9 cellular contexts compared by ENCODE assay signal in genomic region chr2:158179660-158180059, GRCh38.
DNase-seq lines count a peak whose midpoint lies in the region; ATAC-seq and FAIRE-seq lines count a peak whose summit lies in the region.
"Had no signal": no experiment of that assay in that cellular context is flagged by ENCODE, and none has a peak within 500 bp of the region (broad histone marks: within the 10 kb centered on the region; RNA-seq: fewer than 3 reads in every experiment).

No MANE protein-coding gene starts in this region.

- no peak overlapping the region for H3K4me3 Mint-ChIP-seq in activated naive CD4-positive, alpha-beta T cell treated with anti-CD3 and anti-CD28 coated beads, Interleukin-2, amount 10 ng/mL, durations not matched to agents 7 days and 5 days

- H3K4me3 ChIP-seq in adipocyte (ENCODE audit: low read length), result no peak overlapping the region
- H3K4me3 ChIP-seq: SJCRH30 had no signal

- peak; percentile 75 for FAIRE-seq in G401.6 (lab: Jason Lieb, UNC)

- peaks cover 19% of the 10 kb centered on the region for H3K27me3 ChIP-seq in adipocyte (replicated peaks; ENCODE audit: control insufficient read depth, insufficient read depth, low read length)
- H3K27me3 ChIP-seq: SJCRH30 had no signal

- peak; percentile 54 for ATAC-seq in HG03520 (IDR thresholded peaks at IDR 0.05; ENCODE audit: unreplicated experiment)
- ATAC-seq in HG02678 (IDR thresholded peaks at IDR 0.05; ENCODE audit: unreplicated experiment), result no peak

- no peak overlapping the region for H3K9ac ChIP-seq in adipocyte (ENCODE audit: low read length)

- no peaks in the 10 kb centered on the region for H3K36me3 ChIP-seq in adipocyte (ENCODE audit: control insufficient read depth, insufficient read depth, low read length, severe bottlenecking)
- H3K36me3 ChIP-seq: SJCRH30 had no signal

- no peaks in the 10 kb centered on the region for H3K4me1 ChIP-seq in adipocyte (ENCODE audit: control insufficient read depth, insufficient read depth, low read length)

- peaks cover 20% of the 10 kb centered on the region for H3K27me3 Mint-ChIP-seq in activated naive CD4-positive, alpha-beta T cell treated with anti-CD3 and anti-CD28 coated beads, Interleukin-2, amount 10 ng/mL, durations not matched to agents 7 days and 5 days

- no peaks in the 10 kb centered on the region for H3K9me3 Mint-ChIP-seq in activated naive CD4-positive, alpha-beta T cell treated with anti-CD3 and anti-CD28 coated beads, Interleukin-2, amount 10 ng/mL, durations not matched to agents 7 days and 5 days

- DNase-seq in adipocyte (ENCODE audit: low read depth) (peak; percentile 53), myocyte (ENCODE audit: low read depth) (peak; percentile 22)
- no peak for DNase-seq in activated naive CD4-positive, alpha-beta T cell treated with anti-CD3 and anti-CD28 coated beads, Interleukin-2, amount 10 ng/mL, durations not matched to agents 7 days and 5 days
- no peak for DNase-seq in effector CD8-positive, alpha-beta T cell (lab: John Stamatoyannopoulos, UW)
- DNase-seq in activated CD8-positive, alpha-beta memory T cell treated with anti-CD3 and anti-CD28 coated beads for 24 hours, result no peak

- H3K9me3 ChIP-seq in adipocyte (ENCODE audit: control insufficient read depth, low read length), result no peaks in the 10 kb centered on the region
- H3K9me3 ChIP-seq: SJCRH30 had no signal

- no peak overlapping the region for H3K27ac Mint-ChIP-seq in activated naive CD4-positive, alpha-beta T cell treated with anti-CD3 and anti-CD28 coated beads, Interleukin-2, amount 10 ng/mL, durations not matched to agents 7 days and 5 days

- CTCF ChIA-PET in activated naive CD4-positive, alpha-beta T cell treated with anti-CD3 and anti-CD28 coated beads, Interleukin-2, amount 10 ng/mL, durations not matched to agents 7 days and 5 days (lab: Charles Lee), result interaction anchor here (0.6 to 2.8 kb wide), 11 partner anchors 8 to 877 kb away, joined by 3 to 41 read pairs (median 4); partner anchors contain the start of genes CCDC148 and PKP4

- no peaks in the 10 kb centered on the region for H3K36me3 Mint-ChIP-seq in activated naive CD4-positive, alpha-beta T cell treated with anti-CD3 and anti-CD28 coated beads, Interleukin-2, amount 10 ng/mL, durations not matched to agents 7 days and 5 days

- H3K4me1 Mint-ChIP-seq in activated naive CD4-positive, alpha-beta T cell treated with anti-CD3 and anti-CD28 coated beads, Interleukin-2, amount 10 ng/mL, durations not matched to agents 7 days and 5 days, result no peaks in the 10 kb centered on the region

Comparison
In these comparisons a context has a peak if more than half of its experiments do, and no peak if none do; other contexts are left out.
1. DNase-seq: peak in adipocyte (single experiment) and myocyte (single experiment); none in activated naive CD4-positive, alpha-beta T cell treated with anti-CD3 and anti-CD28 coated beads, Interleukin-2, amount 10 ng/mL, durations not matched to agents 7 days and 5 days (single experiment), effector CD8-positive, alpha-beta T cell (single experiment) and activated CD8-positive, alpha-beta memory T cell treated with anti-CD3 and anti-CD28 coated beads for 24 hours (single experiment).